ENCODE assay signal across 8 cellular contexts in genomic region chr12:92136883-92137582, GRCh38. TPM values are rescaled to one million over a fixed set of nuclear protein-coding genes. Genes with fewer than 3 reads are reported as not detected.
A peak's percentile ranks its signal among the peaks of the same experiment; 100 is the strongest.
DNase-seq lines count a peak whose midpoint lies in the region; ATAC-seq and TF ChIP-seq lines count a peak whose summit lies in the region.

No MANE protein-coding gene starts in this region.

- H3K56ac ChIP-seq in IMR-90 (ENCODE audit: extremely low read depth, insufficient read depth, low read length) = peak overlapping the region; percentile 64

- H4K20me1 ChIP-seq in IMR-90 (ENCODE audit: insufficient read depth, low read length) = no peaks in the 10 kb centered on the region; the same call in 1 of the 2 replicates

- peak overlapping the region; percentile 76 for H2BK15ac ChIP-seq in IMR-90 (ENCODE audit: low read depth, low read length)

- H3K27me3 Mint-ChIP-seq in Caco-2 (ENCODE audit: insufficient read depth, unreplicated experiment) = no peaks in the 10 kb centered on the region

- intact Hi-C loops in Caco-2 (cut with micrococcal nuclease; ENCODE audit: unreplicated experiment) (no loop called here), IMR-90 (cut with micrococcal nuclease) (no loop called here), ascending aorta (cut with DNase I) (no loop called here), aorta (cut with DNase I) (no loop called here)

- POLR2A ChIA-PET in Caco-2 (lab: Charles Lee) (interaction anchor here (1.8 kb wide), 1 partner anchor 9 kb away, joined by 34 read pairs; the partner anchor contains the start of gene BTG1), IMR-90 (lab: Charles Lee; ENCODE audit: unreplicated experiment) (interaction anchor here (1.2 to 1.5 kb wide), 2 partner anchors 9 to 326 kb away, joined by 5 read pairs; partner anchors contain the start of gene BTG1)

- CTCF ChIA-PET in Caco-2 (lab: Charles Lee) (interaction anchor here (0.7 to 1.2 kb wide), 2 partner anchors 9 to 1243 kb away, joined by 3 to 4 read pairs; partner anchors contain the start of gene BTG1), IMR-90 (lab: Yijun Ruan, JAX) (interaction anchor here (1.0 to 1.1 kb wide), 2 partner anchors 326 to 755 kb away, joined by 4 read pairs; no protein-coding TSS in a partner anchor)

- peak overlapping the region; percentile 99 for H3K4me2 ChIP-seq in IMR-90 (ENCODE audit: low read depth, low read length)

- peak overlapping the region; percentile 99 for H3K18ac ChIP-seq in IMR-90 (ENCODE audit: low read depth, low read length)

- ATAC-seq in IMR-90 (ENCODE audit: low read depth) = peak; percentile 77
- no peak for ATAC-seq in aorta (ENCODE audit: low FRiP score)
- ATAC-seq in HG03097 (IDR thresholded peaks at IDR 0.05; ENCODE audit: low FRiP score, unreplicated experiment) = no peak

- H2BK120ac ChIP-seq in IMR-90 (ENCODE audit: low read depth, low read length) = peak overlapping the region; percentile 96

- TF ChIP-seq RAD21 in IMR-90 (IDR thresholded peaks at IDR 0.05; ENCODE audit: low read length) (peak; percentile 11; the same call in 1 of the 2 replicates), liver (IDR thresholded peaks at IDR 0.05) (peak in 1 of 2 donors; percentile 11)

- H2BK5ac ChIP-seq in IMR-90 (ENCODE audit: low read depth, low read length, poor library complexity, severe bottlenecking) = peak overlapping the region; percentile 98

- peak overlapping the region; percentile 59; the same call in 1 of the 2 replicates for H2AK5ac ChIP-seq in IMR-90 (ENCODE audit: low read depth, low read length)

- peak overlapping the region; percentile 92 for H3K4ac ChIP-seq in IMR-90 (ENCODE audit: low read depth, low read length)

- H3K36me3 ChIP-seq in Caco-2 (ENCODE audit: control insufficient read depth, insufficient read depth, low read length) (no peaks in the 10 kb centered on the region), IMR-90 (ENCODE audit: control insufficient read depth, insufficient read depth, low read length) (peaks cover 6% of the 10 kb centered on the region), ascending aorta (peaks cover 0 to 10% of the 10 kb centered on the region in 2 donors), liver (ENCODE audit: control insufficient read depth in 4 of 4, insufficient read depth in 3 of 4, low read depth in 1 of 4, low read length in 3 of 4) (peaks cover 0 to 6% (median 0%) of the 10 kb centered on the region in 4 donors), aorta (ENCODE audit: control insufficient read depth in 1 of 2, insufficient read depth in 2 of 2, low read length in 1 of 2) (no peaks in the 10 kb centered on the region)

- peak overlapping the region; percentile 69 to 88 for H4K8ac ChIP-seq in IMR-90 (ENCODE audit: low read depth in 2 of 2, low read length in 2 of 2)

- H3K36me3 Mint-ChIP-seq in Caco-2 (ENCODE audit: insufficient read depth, unreplicated experiment) = peaks cover 5% of the 10 kb centered on the region

- H3K9me3 Mint-ChIP-seq in Caco-2 (ENCODE audit: unreplicated experiment) = no peaks in the 10 kb centered on the region

- dilution Hi-C loops in IMR-90 (cut with HindIII; ENCODE audit: low sequenced_read_pairs, unreplicated experiment) = no loop called here

- H3K27me3 ChIP-seq in Caco-2 (replicated peaks; ENCODE audit: control insufficient read depth, insufficient read depth, low read length) (no peaks in the 10 kb centered on the region), IMR-90 (ENCODE audit: control insufficient read depth, insufficient read depth, low read length) (no peaks in the 10 kb centered on the region), ascending aorta (no peaks in the 10 kb centered on the region), liver (ENCODE audit: control insufficient read depth in 4 of 4, insufficient read depth in 4 of 4, low read length in 3 of 4) (no peaks in the 10 kb centered on the region), aorta (ENCODE audit: control insufficient read depth in 1 of 2, insufficient read depth in 2 of 2, low read length in 1 of 2) (no peaks in the 10 kb centered on the region)

- H4K5ac ChIP-seq in IMR-90 (ENCODE audit: low read depth, low read length) = peak overlapping the region; percentile 97

- TF ChIP-seq CTCF in Caco-2 (IDR thresholded peaks at IDR 0.05; ENCODE audit: insufficient read depth in 1 of 2, low read depth in 1 of 2, low read length in 1 of 2, severe bottlenecking in 1 of 2, unreplicated experiment in 1 of 2) (no peak), IMR-90 (conservative IDR thresholded peaks at IDR 0.05; ENCODE audit: low read depth, low read length) (no peak), ascending aorta (IDR thresholded peaks at IDR 0.05) (no peak), liver (IDR thresholded peaks at IDR 0.05; ENCODE audit: low read depth, low read length, missing input control) (no peak)

- H3K4me1 ChIP-seq in Caco-2 = peaks cover 29% of the 10 kb centered on the region
- peaks cover 19% of the 10 kb centered on the region for H3K4me1 ChIP-seq in IMR-90 (ENCODE audit: control insufficient read depth, insufficient read depth, low read length)
- H3K4me1 ChIP-seq in ascending aorta = peaks cover 9 to 47% of the 10 kb centered on the region in 2 donors
- H3K4me1 ChIP-seq in liver (ENCODE audit: control insufficient read depth in 4 of 4, insufficient read depth in 4 of 4, low read length in 3 of 4) = peaks cover 14 to 66% (median 44%) of the 10 kb centered on the region in 4 donors
- peaks cover 4 to 19% of the 10 kb centered on the region in 2 donors for H3K4me1 ChIP-seq in aorta (ENCODE audit: control insufficient read depth in 1 of 2, insufficient read depth in 2 of 2, low read length in 2 of 2)

- in situ Hi-C loops in IMR-90 (cut with MboI; ENCODE audit: low sequenced_read_pairs) = loop anchor here (5.0 kb wide), 1 partner anchor 325 kb away; no protein-coding TSS in a partner anchor

- H2AFZ ChIP-seq in IMR-90 (replicated peaks; ENCODE audit: low read length, poor library complexity) = no peak overlapping the region

- H3K4me1 Mint-ChIP-seq in Caco-2 (ENCODE audit: low read depth, unreplicated experiment) = peaks cover 23% of the 10 kb centered on the region

- H3K27ac ChIP-seq in IMR-90 (ENCODE audit: insufficient read depth, low read length) (peak overlapping the region; percentile 97), ascending aorta (peak overlapping the region; percentile 42 to 45), liver (ENCODE audit: low read depth in 1 of 2, low read length in 2 of 2) (peak overlapping the region; percentile 70 to 82), aorta (ENCODE audit: low read depth in 1 of 2, low read length in 2 of 2) (no peak overlapping the region)

- H3K4me3 Mint-ChIP-seq in Caco-2 (ENCODE audit: unreplicated experiment) = no peak overlapping the region

- peak overlapping the region; percentile 90 for H2BK20ac ChIP-seq in IMR-90 (ENCODE audit: low read depth, low read length)

- H3K9me3 ChIP-seq in Caco-2 (no peaks in the 10 kb centered on the region), IMR-90 (ENCODE audit: control insufficient read depth, insufficient read depth, low read length) (no peaks in the 10 kb centered on the region), ascending aorta (no peaks in the 10 kb centered on the region), liver (ENCODE audit: control insufficient read depth in 4 of 4, low read length in 3 of 4) (no peaks in the 10 kb centered on the region), aorta (ENCODE audit: control insufficient read depth, low read length) (no peaks in the 10 kb centered on the region)

- peaks cover 0 to 43% of the 10 kb centered on the region in 2 experiments; a peak in 2 of 4 replicates for H3K79me1 ChIP-seq in IMR-90 (ENCODE audit: low read depth in 1 of 2, low read length in 2 of 2)

- peak; percentile 56 for TF ChIP-seq POLR2A in IMR-90 (IDR thresholded peaks at IDR 0.05; ENCODE audit: low read depth, low read length)

- H3K4me3 ChIP-seq in Caco-2 (ENCODE audit: low read depth, low read length) (no peak overlapping the region), IMR-90 (ENCODE audit: insufficient read depth, low read depth, low read length) (no peak overlapping the region), ascending aorta (peak overlapping the region; percentile 94 to 95), liver (ENCODE audit: low read depth in 1 of 3, low read length in 3 of 3) (no peak overlapping the region), aorta (ENCODE audit: low read length in 2 of 2) (peak overlapping the region; percentile 10 to 14)

- no peak for DNase-seq in Caco-2
- peak; percentile 97 for DNase-seq in IMR-90
- no peak for DNase-seq in ascending aorta (ENCODE audit: low spot score in 2 of 2)
- no peak for DNase-seq in aorta
- DNase-seq in HK-2 (ENCODE audit: unreplicated experiment) = no peak
- no peak for DNase-seq in NCI-H1436 treated with DMSO at 0.1 percent for 48 hours (lab: John Stamatoyannopoulos, UW)

- peak overlapping the region; percentile 90 for H4K91ac ChIP-seq in IMR-90 (ENCODE audit: insufficient read depth, low read depth, low read length)

- H3K9ac ChIP-seq in IMR-90 (ENCODE audit: low read depth, low read length) = peak overlapping the region; percentile 50; the same call in 1 of the 2 replicates
- H3K9ac ChIP-seq in liver (ENCODE audit: low read depth in 1 of 2, low read length in 2 of 2) = peak overlapping the region in 1 of 2 donors; percentile 52

- H2AK9ac ChIP-seq in IMR-90 (replicated peaks; ENCODE audit: low read depth, low read length, poor library complexity) = no peak overlapping the region

- WGBS in IMR-90 (ENCODE audit: extremely low coverage in 2 of 2, insufficient read length in 1 of 2), 2 experiments = 0% methylated on average over 1 of the region's 3 CpGs; no CpG with 5 or more reads in 1 of the 2 experiments
- WGBS in liver = 57% methylated on average over 3 of the region's 3 CpGs
- 65 to 68% methylated on average over 3 of the region's 3 CpGs for WGBS in aorta, 2 donors

- peak overlapping the region; percentile 50 for H3K27ac Mint-ChIP-seq in Caco-2 (ENCODE audit: unreplicated experiment)

- H3K14ac ChIP-seq in IMR-90 (replicated peaks; ENCODE audit: low read depth, low read length) = peak overlapping the region; percentile 78

- no TSS peak for BruUV-seq in Caco-2 (replicated peaks; lab: Mats Ljungman, UMichigan)
- no TSS peak for BruUV-seq in IMR-90 (replicated peaks; lab: Mats Ljungman, UMichigan)

- H3K23ac ChIP-seq in IMR-90 (ENCODE audit: low read depth, low read length) = peak overlapping the region; percentile 76; the same call in 1 of the 2 replicates

- H3K9me1 ChIP-seq in IMR-90 (ENCODE audit: insufficient read depth, low read length) = peaks cover 11% of the 10 kb centered on the region

TF ChIP-seq in IMR-90, 13 proteins besides CTCF, POLR2A, EP300 and RAD21 (continues in another document):
- TF ChIP-seq RFX5 (IDR thresholded peaks at IDR 0.05; ENCODE audit: low read depth, low read length) = 0 out of 2 replicates have a peak, but pooled peaks have one; percentile 27

TF ChIP-seq in liver, 16 proteins besides CTCF, POLR2A, EP300 and RAD21 (continues in another document):
- TF ChIP-seq YY1 (IDR thresholded peaks at IDR 0.05) = peak; percentile 6

RNA-seq across cellular contexts. Expression of gene BTG1, which starts 8.6 kb away (rescaled TPM):
- total RNA-seq in Caco-2 (2022) (23.1 and 27.1 TPM in 2 replicates), IMR-90 (2012; rRNA removed) (3.8 and 8.1 TPM in 2 replicates), ascending aorta (17.3 TPM), liver (10 to 100 TPM; 16.4 to 41.4 TPM), aorta (10 to 100 TPM; 81.0 to 86.9 TPM)
- polyA plus RNA-seq in IMR-90 (2012; rRNA removed) (33.5 and 43.3 TPM in 2 replicates), liver (100 to 1,000 TPM in 1 of 2 donors, 10 to 100 TPM in 1; 13.7 to 107 TPM), aorta (10 to 100 TPM; 25.7 to 46.1 TPM)
- 3.7 and 12.0 TPM in 2 replicates for polyA plus RNA-seq in IMR-90 (2012; cell fraction: cytosol; rRNA removed)
- polyA plus RNA-seq in IMR-90 (2012; cell fraction: nucleus; rRNA removed; ENCODE audit: low replicate concordance) = 4.7 and 12.8 TPM in 2 replicates

Comparison
In these comparisons a context has a peak if more than half of its experiments do, and no peak if none do; other contexts are left out.
1. H3K4me3 ChIP-seq: peak in ascending aorta (2 of 2) and aorta (2 of 2); none in Caco-2 (single experiment), IMR-90 (single experiment) and liver (0 of 3).
2. H3K27ac ChIP-seq: peak in IMR-90 (single experiment), ascending aorta (2 of 2) and liver (2 of 2); none in aorta (0 of 2).